In the genomic region with DNA sequence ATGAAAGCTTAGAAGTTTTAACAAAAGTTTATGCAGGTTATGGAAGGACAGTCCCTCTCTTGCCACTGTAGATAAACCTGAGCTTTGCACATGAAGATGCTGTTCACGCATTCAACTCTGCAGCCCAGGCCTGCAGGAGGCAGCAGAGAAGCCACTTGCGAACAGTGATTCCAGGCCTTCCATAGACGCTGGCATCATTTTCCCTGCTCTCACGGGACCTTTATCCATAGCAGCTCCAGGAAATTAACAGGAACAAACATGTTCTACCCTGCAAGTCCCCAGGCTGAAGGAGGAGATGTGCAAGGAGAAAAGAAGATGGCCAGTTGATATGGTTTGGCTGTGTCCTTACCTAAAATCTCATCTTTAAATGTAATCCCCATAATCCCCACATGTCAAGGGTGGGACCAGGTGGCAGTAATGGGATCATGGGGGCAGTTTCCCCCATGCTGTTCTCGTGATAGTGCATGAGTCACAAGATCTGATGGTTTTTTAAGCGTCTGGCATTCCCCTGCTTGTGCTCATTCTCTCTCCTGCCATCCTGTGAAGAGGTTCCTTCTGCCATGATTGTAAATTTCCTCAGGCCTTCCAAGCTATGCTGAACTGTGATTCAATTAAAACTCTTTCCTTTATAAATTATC, we compare ENCODE assay signal across 1 cellular context.
TF ChIP-seq lines count a peak whose summit lies in the region.

No MANE protein-coding gene starts in this region.

TF ChIP-seq in HepG2, 621 proteins besides CTCF, POLR2A, EP300 and RAD21:
- TF ChIP-seq ZBTB33 (CRISPR knock-in tag; IDR thresholded peaks at IDR 0.05) (peak; percentile 56; the same call in 1 of the 2 replicates), ARNT (IDR thresholded peaks at IDR 0.05) (no peak), ZNF101 (CRISPR knock-in tag; IDR thresholded peaks at IDR 0.05; ENCODE audit: borderline replicate concordance, low read depth) (no peak), STAG1 (CRISPR knock-in tag; IDR thresholded peaks at IDR 0.05) (peak; percentile 16; the same call in 1 of the 2 replicates), ZNF75D (CRISPR knock-in tag; IDR thresholded peaks at IDR 0.05; ENCODE audit: borderline replicate concordance) (no peak), TFAP4 (IDR thresholded peaks at IDR 0.05; ENCODE audit: borderline replicate concordance, low read depth) (no peak)
